In the genomic region with DNA sequence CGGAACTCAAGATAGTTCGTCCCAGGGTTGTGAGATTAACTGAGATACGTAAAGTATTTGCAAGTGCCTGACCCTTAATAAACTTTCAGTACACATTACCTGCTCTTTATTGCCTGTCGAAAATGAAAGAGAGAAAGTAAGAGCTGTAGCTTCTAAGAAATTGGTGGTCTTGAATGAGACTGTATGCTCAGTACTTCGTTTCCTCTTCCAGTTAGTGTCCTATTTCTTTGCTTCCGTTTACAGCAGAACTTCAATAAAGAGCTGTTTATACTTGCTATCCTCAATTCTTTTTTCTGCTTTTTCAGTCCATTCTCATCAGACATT, we compare ENCODE assay signal across 8 cellular contexts. TPM values are rescaled to one million over a fixed set of nuclear protein-coding genes. Genes with fewer than 3 reads are reported as not detected.
DNase-seq lines count a peak whose midpoint lies in the region; ATAC-seq and TF ChIP-seq lines count a peak whose summit lies in the region.

No MANE protein-coding gene starts in this region.

- no peak for DNase-seq in GM23338 (ENCODE audit: low spot score)
- no peak for DNase-seq in MG63
- DNase-seq in osteoblast (ENCODE audit: insufficient read length, low spot score, missing footprints) = peak; percentile 23
- DNase-seq in GM03348 (ENCODE audit: low spot score) = no peak
- DNase-seq in central memory CD4-positive, alpha-beta T cell = no peak
- no peak for DNase-seq in posterior cingulate gyrus

- H3K27me3 Mint-ChIP-seq in GM23338 (ENCODE audit: insufficient read depth, low read depth, poor library complexity) = peaks cover 8% of the 10 kb centered on the region

- H3K4me3 ChIP-seq in GM23338 (peak overlapping the region; percentile 75), MG63 (peak overlapping the region; percentile 82), ectodermal cell (ENCODE audit: insufficient read depth, low read depth, low read length) (peak overlapping the region; percentile 84), osteoblast (ENCODE audit: insufficient read depth, low read length) (peak overlapping the region; percentile 86)

- no peak for TF ChIP-seq POLR2A in GM18505 (IDR thresholded peaks at IDR 0.05; ENCODE audit: borderline replicate concordance, extremely low read depth, insufficient read depth, insufficient read length)

- ATAC-seq in GM18505 (IDR thresholded peaks at IDR 0.05; ENCODE audit: unreplicated experiment) (peak; percentile 53), GM23338 (no peak)

- H3K4me1 Mint-ChIP-seq in GM23338 = peaks cover 13% of the 10 kb centered on the region

- WGBS in ectodermal cell, 2 experiments = 1 to 2% methylated on average over 4 to 6 of the region's 6 CpGs

- H3K27me3 ChIP-seq in GM23338 (ENCODE audit: insufficient read depth) (no peaks in the 10 kb centered on the region), MG63 (peaks cover 4% of the 10 kb centered on the region; the same call in 1 of the 2 replicates), ectodermal cell (ENCODE audit: control insufficient read depth, insufficient read depth, low read length, poor library complexity, severe bottlenecking) (no peaks in the 10 kb centered on the region), osteoblast (ENCODE audit: insufficient read depth, low read length) (peaks cover under 1% of the 10 kb centered on the region)

- H3K9me3 ChIP-seq in MG63 (peaks cover 4% of the 10 kb centered on the region; the same call in 1 of the 2 replicates), ectodermal cell (ENCODE audit: control insufficient read depth, low read length) (no peaks in the 10 kb centered on the region), osteoblast (ENCODE audit: low read depth, low read length) (no peaks in the 10 kb centered on the region)

- TF ChIP-seq CTCF in GM23338 (conservative IDR thresholded peaks at IDR 0.05; ENCODE audit: low read depth in 2 of 2) (no peak), osteoblast (IDR thresholded peaks at IDR 0.05; ENCODE audit: extremely low read depth, low read depth, low read length) (no peak)

- H3K36me3 Mint-ChIP-seq in GM23338 (ENCODE audit: low read depth) = peaks cover 25% of the 10 kb centered on the region

- H3K27ac ChIP-seq in GM23338 (ENCODE audit: low read depth) = no peak overlapping the region
- no peak overlapping the region for H3K27ac ChIP-seq in ectodermal cell (ENCODE audit: insufficient read depth, low read depth, low read length, poor library complexity, severe bottlenecking)
- peak overlapping the region; percentile 88 for H3K27ac ChIP-seq in osteoblast (ENCODE audit: low read depth, low read length)

- H3K4me1 ChIP-seq in GM23338 (ENCODE audit: insufficient read depth) = peaks cover 11% of the 10 kb centered on the region
- no peaks in the 10 kb centered on the region for H3K4me1 ChIP-seq in ectodermal cell (ENCODE audit: control insufficient read depth, insufficient read depth, low read length)
- H3K4me1 ChIP-seq in osteoblast (ENCODE audit: insufficient read depth, low read length) = peaks cover 9% of the 10 kb centered on the region

- intact Hi-C loops in posterior cingulate gyrus (cut with DNase I) = no loop called here

- H3K79me2 ChIP-seq in GM23338 (replicated peaks; ENCODE audit: insufficient read depth) (peaks cover 54% of the 10 kb centered on the region), osteoblast (ENCODE audit: insufficient read depth, low read length) (peaks cover 50% of the 10 kb centered on the region)

- H2AFZ ChIP-seq in GM23338 (peak overlapping the region; percentile 90), osteoblast (ENCODE audit: low read length) (peak overlapping the region; percentile 84)

- no peaks in the 10 kb centered on the region for H3F3A ChIP-seq in GM23338 (replicated peaks; ENCODE audit: low read depth)

- H4K20me1 ChIP-seq in GM23338 (replicated peaks; ENCODE audit: insufficient read depth) (no peaks in the 10 kb centered on the region), osteoblast (ENCODE audit: insufficient read depth, low read length) (no peaks in the 10 kb centered on the region)

- peaks cover 13% of the 10 kb centered on the region; the same call in 2 of the 3 replicates for H3K9me3 Mint-ChIP-seq in GM23338

- H3K36me3 ChIP-seq in GM23338 (ENCODE audit: insufficient read depth) (no peaks in the 10 kb centered on the region), MG63 (peaks cover 10% of the 10 kb centered on the region), ectodermal cell (ENCODE audit: control insufficient read depth, insufficient read depth, low read length) (no peaks in the 10 kb centered on the region), osteoblast (ENCODE audit: insufficient read depth, low read length) (no peaks in the 10 kb centered on the region)

- H3K4me3 Mint-ChIP-seq in GM23338 = peak overlapping the region; percentile 96

- no peaks in the 10 kb centered on the region for H3K9me2 ChIP-seq in GM23338 (ENCODE audit: insufficient read depth)

- H3K4me2 ChIP-seq in GM23338 = peak overlapping the region; percentile 92
- H3K4me2 ChIP-seq in osteoblast (ENCODE audit: insufficient read depth, low read length) = peak overlapping the region; percentile 89

- peak overlapping the region; percentile 98 for H3K27ac Mint-ChIP-seq in GM23338

TF ChIP-seq in GM23338, 12 proteins besides CTCF, POLR2A, EP300 and RAD21 (continues in another document):
- TF ChIP-seq NANOG (IDR thresholded peaks at IDR 0.05; ENCODE audit: borderline replicate concordance) (no peak), ZNF114 (CRISPR knock-in tag; IDR thresholded peaks at IDR 0.05) (no peak), ZNF331 (CRISPR knock-in tag; IDR thresholded peaks at IDR 0.05; ENCODE audit: low read depth) (no peak), STAT1 (IDR thresholded peaks at IDR 0.05; ENCODE audit: unreplicated experiment) (no peak)
- TF ChIP-seq, protein P1, sequence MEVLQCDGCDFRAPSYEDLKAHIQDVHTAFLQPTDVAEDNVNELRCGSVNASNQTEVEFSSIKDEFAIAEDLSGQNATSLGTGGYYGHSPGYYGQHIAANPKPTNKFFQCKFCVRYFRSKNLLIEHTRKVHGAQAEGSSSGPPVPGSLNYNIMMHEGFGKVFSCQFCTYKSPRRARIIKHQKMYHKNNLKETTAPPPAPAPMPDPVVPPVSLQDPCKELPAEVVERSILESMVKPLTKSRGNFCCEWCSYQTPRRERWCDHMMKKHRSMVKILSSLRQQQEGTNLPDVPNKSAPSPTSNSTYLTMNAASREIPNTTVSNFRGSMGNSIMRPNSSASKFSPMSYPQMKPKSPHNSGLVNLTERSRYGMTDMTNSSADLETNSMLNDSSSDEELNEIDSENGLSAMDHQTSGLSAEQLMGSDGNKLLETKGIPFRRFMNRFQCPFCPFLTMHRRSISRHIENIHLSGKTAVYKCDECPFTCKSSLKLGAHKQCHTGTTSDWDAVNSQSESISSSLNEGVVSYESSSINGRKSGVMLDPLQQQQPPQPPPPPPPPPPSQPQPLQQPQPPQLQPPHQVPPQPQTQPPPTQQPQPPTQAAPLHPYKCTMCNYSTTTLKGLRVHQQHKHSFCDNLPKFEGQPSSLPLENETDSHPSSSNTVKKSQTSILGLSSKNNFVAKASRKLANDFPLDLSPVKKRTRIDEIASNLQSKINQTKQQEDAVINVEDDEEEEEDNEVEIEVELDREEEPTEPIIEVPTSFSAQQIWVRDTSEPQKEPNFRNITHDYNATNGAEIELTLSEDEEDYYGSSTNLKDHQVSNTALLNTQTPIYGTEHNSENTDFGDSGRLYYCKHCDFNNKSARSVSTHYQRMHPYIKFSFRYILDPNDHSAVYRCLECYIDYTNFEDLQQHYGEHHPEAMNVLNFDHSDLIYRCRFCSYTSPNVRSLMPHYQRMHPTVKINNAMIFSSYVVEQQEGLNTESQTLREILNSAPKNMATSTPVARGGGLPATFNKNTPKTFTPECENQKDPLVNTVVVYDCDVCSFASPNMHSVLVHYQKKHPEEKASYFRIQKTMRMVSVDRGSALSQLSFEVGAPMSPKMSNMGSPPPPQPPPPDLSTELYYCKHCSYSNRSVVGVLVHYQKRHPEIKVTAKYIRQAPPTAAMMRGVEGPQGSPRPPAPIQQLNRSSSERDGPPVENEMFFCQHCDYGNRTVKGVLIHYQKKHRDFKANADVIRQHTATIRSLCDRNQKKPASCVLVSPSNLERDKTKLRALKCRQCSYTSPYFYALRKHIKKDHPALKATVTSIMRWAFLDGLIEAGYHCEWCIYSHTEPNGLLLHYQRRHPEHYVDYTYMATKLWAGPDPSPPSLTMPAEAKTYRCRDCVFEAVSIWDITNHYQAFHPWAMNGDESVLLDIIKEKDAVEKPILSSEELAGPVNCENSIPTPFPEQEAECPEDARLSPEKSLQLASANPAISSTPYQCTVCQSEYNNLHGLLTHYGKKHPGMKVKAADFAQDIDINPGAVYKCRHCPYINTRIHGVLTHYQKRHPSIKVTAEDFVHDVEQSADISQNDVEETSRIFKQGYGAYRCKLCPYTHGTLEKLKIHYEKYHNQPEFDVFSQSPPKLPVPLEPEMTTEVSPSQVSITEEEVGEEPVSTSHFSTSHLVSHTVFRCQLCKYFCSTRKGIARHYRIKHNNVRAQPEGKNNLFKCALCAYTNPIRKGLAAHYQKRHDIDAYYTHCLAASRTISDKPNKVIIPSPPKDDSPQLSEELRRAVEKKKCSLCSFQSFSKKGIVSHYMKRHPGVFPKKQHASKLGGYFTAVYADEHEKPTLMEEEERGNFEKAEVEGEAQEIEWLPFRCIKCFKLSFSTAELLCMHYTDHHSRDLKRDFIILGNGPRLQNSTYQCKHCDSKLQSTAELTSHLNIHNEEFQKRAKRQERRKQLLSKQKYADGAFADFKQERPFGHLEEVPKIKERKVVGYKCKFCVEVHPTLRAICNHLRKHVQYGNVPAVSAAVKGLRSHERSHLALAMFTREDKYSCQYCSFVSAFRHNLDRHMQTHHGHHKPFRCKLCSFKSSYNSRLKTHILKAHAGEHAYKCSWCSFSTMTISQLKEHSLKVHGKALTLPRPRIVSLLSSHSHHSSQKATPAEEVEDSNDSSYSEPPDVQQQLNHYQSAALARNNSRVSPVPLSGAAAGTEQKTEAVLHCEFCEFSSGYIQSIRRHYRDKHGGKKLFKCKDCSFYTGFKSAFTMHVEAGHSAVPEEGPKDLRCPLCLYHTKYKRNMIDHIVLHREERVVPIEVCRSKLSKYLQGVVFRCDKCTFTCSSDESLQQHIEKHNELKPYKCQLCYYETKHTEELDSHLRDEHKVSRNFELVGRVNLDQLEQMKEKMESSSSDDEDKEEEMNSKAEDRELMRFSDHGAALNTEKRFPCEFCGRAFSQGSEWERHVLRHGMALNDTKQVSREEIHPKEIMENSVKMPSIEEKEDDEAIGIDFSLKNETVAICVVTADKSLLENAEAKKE (CRISPR knock-in tag; IDR thresholded peaks at IDR 0.05) = no peak

RNA-seq across cellular contexts. Expression of a gene that starts 0.5 kb away (rescaled TPM):
- total RNA-seq in GM23338 (2014; rRNA removed; shearing (Covaris generic)) = 28.5 and 34.5 TPM in 2 replicates
- 26.6 and 34.5 TPM in 2 replicates for polyA plus RNA-seq in GM23338 (2016; fragmentation: Nextera tagmentation; extraction: Ambion mirVana)
- 16.7 and 32.6 TPM in 2 replicates for total RNA-seq in MG63 (2014; rRNA removed; shearing (Covaris generic); ENCODE audit: low replicate concordance)
- 13.1 TPM for polyA plus RNA-seq in ectodermal cell (2013, experiment 1 of 4)
- 15.6 TPM for polyA plus RNA-seq in ectodermal cell (2013, experiment 2 of 4)
- polyA plus RNA-seq in ectodermal cell (2013, experiment 3 of 4) = 10.6 TPM
- 11.9 TPM for polyA plus RNA-seq in ectodermal cell (2013, experiment 4 of 4)
- 15.9 and 20.0 TPM in 2 replicates for total RNA-seq in osteoblast
